ENCODE assay signal across 31 cellular contexts in the genomic region with DNA sequence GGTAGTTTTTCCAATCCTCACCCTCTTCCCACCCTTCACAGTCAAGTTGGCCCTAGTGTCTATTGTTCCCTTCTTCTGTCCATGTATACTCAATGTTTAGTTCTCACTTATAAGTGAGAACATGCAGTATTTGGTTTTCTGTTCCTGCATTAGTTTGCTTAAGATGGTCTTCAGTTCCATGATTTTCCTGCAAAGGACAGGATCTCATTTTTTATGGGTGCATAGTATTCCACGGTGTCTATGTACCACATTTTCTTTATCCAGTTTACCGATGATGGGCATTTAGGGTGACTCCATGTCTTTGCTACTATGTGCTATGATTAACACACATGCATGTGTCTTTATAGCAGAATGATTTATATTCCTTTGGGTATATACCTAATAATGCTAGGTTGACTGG.
"Had no signal": no experiment of that assay in that cellular context is flagged by ENCODE, and none has a peak within 500 bp of the region (broad histone marks: within the 10 kb centered on the region; RNA-seq: fewer than 3 reads in every experiment).

No MANE protein-coding gene starts in this region.

- H3K4me1 ChIP-seq: parathyroid adenoma, psoas muscle, spleen, suprapubic skin, testis, tibial artery, upper lobe of right lung, uterus had no signal

- H3K9me3 Mint-ChIP-seq: natural killer cell; nephron; neural progenitor cell; stimulated activated naive CD8-positive, alpha-beta T cell treated with anti-CD3 and anti-CD28 coated beads, Interleukin-15, amount 100 ng/mL, for 72 hours; type B pancreatic cell had no signal

- H3K27ac Mint-ChIP-seq: nephron; neural progenitor cell; progenitor cell of endocrine pancreas; stimulated activated memory B cell treated with anti-CD40 and anti-IgM and Interleukin-4, amounts not matched to agents 10 μg/mL and 1 μg/mL and 100 μg/mL, for 72 hours; stimulated activated naive CD8-positive, alpha-beta T cell treated with anti-CD3 and anti-CD28 coated beads, Interleukin-15, amount 100 ng/mL, for 72 hours; type B pancreatic cell had no signal

- H3K4me3 ChIP-seq: neural progenitor cell, ovary, psoas muscle, skin epidermis, smooth muscle cell, spleen, suprapubic skin, testis, tibial artery, transverse colon, upper lobe of right lung, uterus had no signal

- H3K79me2 ChIP-seq: parathyroid adenoma had no signal

- H3K27ac ChIP-seq: neural progenitor cell, ovary, parathyroid adenoma, psoas muscle, skin epidermis, spleen, suprapubic skin, testis, tibial artery, transverse colon, upper lobe of right lung, uterus had no signal

- ATAC-seq: natural killer cell; psoas muscle; right cardiac atrium; sciatic nerve; stimulated activated memory B cell treated with anti-CD40 and anti-IgM and Interleukin-4, amounts not matched to agents 10 μg/mL and 1 μg/mL and 100 μg/mL, for 72 hours; stimulated activated naive CD8-positive, alpha-beta T cell treated with anti-CD3 and anti-CD28 coated beads, Interleukin-15, amount 100 ng/mL, for 72 hours; stimulated activated naive CD8-positive, alpha-beta T cell treated with anti-CD3 and anti-CD28 coated beads, Interleukin-15, Interleukin-2, amounts not matched to agents 100 U/mL and 50 U/mL, for 24 hours; upper lobe of right lung had no signal

- H3K9me3 ChIP-seq: ovary, psoas muscle, spleen, suprapubic skin, testis, tibial artery, transverse colon, upper lobe of right lung, uterus had no signal

- H2AFZ ChIP-seq: neural progenitor cell, parathyroid adenoma had no signal

- H3K4me3 Mint-ChIP-seq: natural killer cell; nephron; neural progenitor cell; stimulated activated memory B cell treated with anti-CD40 and anti-IgM and Interleukin-4, amounts not matched to agents 10 μg/mL and 1 μg/mL and 100 μg/mL, for 72 hours; stimulated activated naive CD8-positive, alpha-beta T cell treated with anti-CD3 and anti-CD28 coated beads, Interleukin-15, amount 100 ng/mL, for 72 hours; type B pancreatic cell had no signal

- H3K9ac ChIP-seq: neural progenitor cell, parathyroid adenoma had no signal

- H3K27me3 ChIP-seq: neural progenitor cell, ovary, spleen, suprapubic skin, testis, tibial artery, transverse colon, upper lobe of right lung, uterus had no signal

- H3K36me3 ChIP-seq: neural progenitor cell, ovary, uterus had no signal

- H3K27me3 Mint-ChIP-seq: progenitor cell of endocrine pancreas; stimulated activated memory B cell treated with anti-CD40 and anti-IgM and Interleukin-4, amounts not matched to agents 10 μg/mL and 1 μg/mL and 100 μg/mL, for 72 hours; stimulated activated naive CD8-positive, alpha-beta T cell treated with anti-CD3 and anti-CD28 coated beads, Interleukin-15, amount 100 ng/mL, for 72 hours; type B pancreatic cell had no signal

- H3K4me2 ChIP-seq: neural progenitor cell, smooth muscle cell had no signal

- DNase-seq: natural killer cell; occipital lobe; ovary; posterior cingulate gyrus; psoas muscle; right cardiac atrium; spleen; stimulated activated CD4-positive, alpha-beta T cell treated with anti-CD3 and anti-CD28 coated beads, Interleukin-12 subunit alpha, Interleukin-12 subunit beta, amount 100 ng/mL, for 4 hours; stimulated activated CD4-positive, alpha-beta T cell treated with anti-CD3 and anti-CD28 coated beads, Interleukin-1b, Interleukin-23, amount 100 ng/mL, for 48 hours; stimulated activated CD4-positive, alpha-beta T cell treated with anti-CD3 and anti-CD28 coated beads, Interleukin-4, amount 100 ng/mL, for 1 hour; stimulated activated CD4-positive, alpha-beta T cell treated with anti-CD3 and anti-CD28 coated beads, Interleukin-4, amount 100 ng/mL, for 4 hours; stimulated activated CD8-positive, alpha-beta memory T cell treated with anti-CD3 and anti-CD28 coated beads, Interleukin-4, amount 100 ng/mL, for 48 hours; stimulated activated naive CD4-positive, alpha-beta T cell; stimulated activated naive CD8-positive, alpha-beta T cell treated with anti-CD3 and anti-CD28 coated beads, Interleukin-15, amount 100 ng/mL, for 72 hours; stimulated activated naive CD8-positive, alpha-beta T cell treated with anti-CD3 and anti-CD28 coated beads, Interleukin-15, Interleukin-2, amounts not matched to agents 100 U/mL and 50 U/mL, for 24 hours; substantia nigra; testis; tibial artery; transverse colon; upper lobe of right lung; uterus had no signal

- H3K4me1 Mint-ChIP-seq: nephron had no signal
